ENCODE assay signal across 8 cellular contexts in the genomic region with DNA sequence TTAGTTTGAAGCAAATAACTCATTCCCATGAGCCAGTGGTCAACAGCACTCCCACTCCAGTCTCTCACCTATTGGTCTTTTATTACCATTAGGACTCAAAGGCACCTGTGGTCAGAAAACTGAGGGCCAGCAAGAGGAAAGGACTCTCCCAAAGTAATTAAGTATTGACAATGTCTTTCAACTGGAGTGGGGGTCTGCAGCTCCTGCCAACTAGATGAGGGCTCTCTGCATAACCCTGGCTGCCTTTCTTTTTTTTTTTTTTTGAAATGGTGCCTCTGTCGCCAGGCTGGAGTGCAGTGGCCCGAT. TPM values are rescaled to one million over a fixed set of nuclear protein-coding genes. Genes with fewer than 3 reads are reported as not detected.
DNase-seq lines count a peak whose midpoint lies in the region; TF ChIP-seq lines count a peak whose summit lies in the region.

No MANE protein-coding gene starts in this region.

- H3K36me3 ChIP-seq in BLaER1 treated with 17β-estradiol and CSF1 and Interleukin-3, amounts not matched to agents 10 nM and 100 nM, result peaks cover 0 to 23% (median 13%) of the 10 kb centered on the region in 11 experiments; a peak in 14 of 22 replicates
- H3K36me3 ChIP-seq in KMS-11 (ENCODE audit: insufficient read depth), result no peaks in the 10 kb centered on the region
- no peaks in the 10 kb centered on the region for H3K36me3 ChIP-seq in neural cell (ENCODE audit: insufficient read depth, low read length)

- no peak for DNase-seq in caudate nucleus (lab: John Stamatoyannopoulos, UW)
- DNase-seq in posterior vena cava (ENCODE audit: low spot score), result no peak
- DNase-seq in NCI-H510A (lab: John Stamatoyannopoulos, UW), result no peak
- DNase-seq in activated gamma-delta T cell treated with Interleukin-2 at 50 U/mL for 16 hours, result no peak
- DNase-seq in Kasumi-1 (lab: John Stamatoyannopoulos, UW), result no peak

- H3K4me3 ChIP-seq in BLaER1 treated with 17β-estradiol and CSF1 and Interleukin-3, amounts not matched to agents 10 nM and 100 nM, result peak overlapping the region in 9 of 10 experiments; percentile 81 to 94 (median 92); a peak in 8 of 20 replicates
- H3K4me3 ChIP-seq in KMS-11 (IDR thresholded peaks at IDR 0.05; ENCODE audit: insufficient read depth, low read depth, low read length), result no peak overlapping the region
- H3K4me3 ChIP-seq in neural cell (ENCODE audit: low read length), result peak overlapping the region; percentile 83

- H3K9me2 ChIP-seq in neural cell (ENCODE audit: insufficient read depth, low read length), result no peaks in the 10 kb centered on the region

- TF ChIP-seq CTCF in KMS-11 (conservative IDR thresholded peaks at IDR 0.05; ENCODE audit: low read depth, low read length) (no peak), neural cell (IDR thresholded peaks at IDR 0.05; ENCODE audit: poor library complexity, severe bottlenecking) (no peak)

- H3K79me2 ChIP-seq in KMS-11 (ENCODE audit: insufficient read depth, low read depth) (peaks cover 56% of the 10 kb centered on the region), neural cell (replicated peaks; ENCODE audit: insufficient read depth, low read length) (peaks cover 26% of the 10 kb centered on the region)

- H3K4me2 ChIP-seq in BLaER1 treated with 17β-estradiol and CSF1 and Interleukin-3, amounts not matched to agents 10 nM and 100 nM, result peak overlapping the region; percentile 5 to 69 (median 57); a peak in 20 of 22 replicates
- peak overlapping the region; percentile 99 for H3K4me2 ChIP-seq in KMS-11
- H3K4me2 ChIP-seq in neural cell (ENCODE audit: low read length), result peak overlapping the region; percentile 73

- peaks cover 0 to 9% (median 0%) of the 10 kb centered on the region in 11 experiments; a peak in 1 of 22 replicates for H3K9me3 ChIP-seq in BLaER1 treated with 17β-estradiol and CSF1 and Interleukin-3, amounts not matched to agents 10 nM and 100 nM (replicated peaks in 1 of 11)
- H3K9me3 ChIP-seq in neural cell (ENCODE audit: low read length), result no peaks in the 10 kb centered on the region

- H3F3A ChIP-seq in neural cell (ENCODE audit: insufficient read depth, low read length, poor library complexity, severe bottlenecking), result no peaks in the 10 kb centered on the region

- H3K27ac ChIP-seq in BLaER1 treated with 17β-estradiol and CSF1 and Interleukin-3, amounts not matched to agents 10 nM and 100 nM, result peak overlapping the region in 10 of 11 experiments; percentile 76 to 87 (median 82); a peak in 20 of 22 replicates
- H3K27ac ChIP-seq in KMS-11, result peak overlapping the region; percentile 89
- H3K27ac ChIP-seq in caudate nucleus (ENCODE audit: low read depth, low read length), result peak overlapping the region; percentile 81
- H3K27ac ChIP-seq in neural cell (ENCODE audit: low read length), result no peak overlapping the region

- H3K27me3 ChIP-seq in BLaER1 treated with 17β-estradiol and CSF1 and Interleukin-3, amounts not matched to agents 10 nM and 100 nM, result no peaks in the 10 kb centered on the region
- H3K27me3 ChIP-seq in KMS-11 (ENCODE audit: insufficient read depth, low read depth) (no peaks in the 10 kb centered on the region), neural cell (ENCODE audit: insufficient read depth, low read depth, low read length) (no peaks in the 10 kb centered on the region)

- H3K9ac ChIP-seq in BLaER1 treated with 17β-estradiol and CSF1 and Interleukin-3, amounts not matched to agents 10 nM and 100 nM, result peak overlapping the region in 9 of 11 experiments; percentile 79 to 89 (median 86); a peak in 15 of 22 replicates
- H3K9ac ChIP-seq in KMS-11 (peak overlapping the region; percentile 94; the same call in 1 of the 2 replicates), neural cell (ENCODE audit: low read length) (no peak overlapping the region)

- peaks cover 0 to 8% (median 0%) of the 10 kb centered on the region in 11 experiments; a peak in 2 of 22 replicates for H4K20me1 ChIP-seq in BLaER1 treated with 17β-estradiol and CSF1 and Interleukin-3, amounts not matched to agents 10 nM and 100 nM
- H4K20me1 ChIP-seq in KMS-11 (ENCODE audit: insufficient read depth) (no peaks in the 10 kb centered on the region), neural cell (ENCODE audit: insufficient read depth) (no peaks in the 10 kb centered on the region)

- TF ChIP-seq EP300 in neural cell (conservative IDR thresholded peaks at IDR 0.05; ENCODE audit: poor library complexity, severe bottlenecking), result no peak

- peak overlapping the region; percentile 96 for H2AFZ ChIP-seq in KMS-11 (ENCODE audit: low read depth)
- peak overlapping the region; percentile 83 for H2AFZ ChIP-seq in neural cell (ENCODE audit: low read depth, low read length)

- peaks cover 34 to 49% (median 46%) of the 10 kb centered on the region in 10 experiments for H3K4me1 ChIP-seq in BLaER1 treated with 17β-estradiol and CSF1 and Interleukin-3, amounts not matched to agents 10 nM and 100 nM
- H3K4me1 ChIP-seq in KMS-11 (ENCODE audit: low read depth, poor library complexity, severe bottlenecking), result peaks cover 90% of the 10 kb centered on the region

- no peak for TF ChIP-seq RAD21 in neural cell (conservative IDR thresholded peaks at IDR 0.05)

- intact Hi-C loops in posterior vena cava (cut with DNase I), result no loop called here

TF ChIP-seq in neural cell, 6 proteins besides CTCF, POLR2A, EP300 and RAD21:
- TF ChIP-seq TAF1 (IDR thresholded peaks at IDR 0.05; ENCODE audit: low read depth) (no peak), MXI1 (conservative IDR thresholded peaks at IDR 0.05; ENCODE audit: poor library complexity, severe bottlenecking) (no peak), EZH2 (IDR thresholded peaks at IDR 0.05; ENCODE audit: borderline replicate concordance, insufficient read depth, low read length, poor library complexity, severe bottlenecking) (no peak)
- TF ChIP-seq, protein P1, sequence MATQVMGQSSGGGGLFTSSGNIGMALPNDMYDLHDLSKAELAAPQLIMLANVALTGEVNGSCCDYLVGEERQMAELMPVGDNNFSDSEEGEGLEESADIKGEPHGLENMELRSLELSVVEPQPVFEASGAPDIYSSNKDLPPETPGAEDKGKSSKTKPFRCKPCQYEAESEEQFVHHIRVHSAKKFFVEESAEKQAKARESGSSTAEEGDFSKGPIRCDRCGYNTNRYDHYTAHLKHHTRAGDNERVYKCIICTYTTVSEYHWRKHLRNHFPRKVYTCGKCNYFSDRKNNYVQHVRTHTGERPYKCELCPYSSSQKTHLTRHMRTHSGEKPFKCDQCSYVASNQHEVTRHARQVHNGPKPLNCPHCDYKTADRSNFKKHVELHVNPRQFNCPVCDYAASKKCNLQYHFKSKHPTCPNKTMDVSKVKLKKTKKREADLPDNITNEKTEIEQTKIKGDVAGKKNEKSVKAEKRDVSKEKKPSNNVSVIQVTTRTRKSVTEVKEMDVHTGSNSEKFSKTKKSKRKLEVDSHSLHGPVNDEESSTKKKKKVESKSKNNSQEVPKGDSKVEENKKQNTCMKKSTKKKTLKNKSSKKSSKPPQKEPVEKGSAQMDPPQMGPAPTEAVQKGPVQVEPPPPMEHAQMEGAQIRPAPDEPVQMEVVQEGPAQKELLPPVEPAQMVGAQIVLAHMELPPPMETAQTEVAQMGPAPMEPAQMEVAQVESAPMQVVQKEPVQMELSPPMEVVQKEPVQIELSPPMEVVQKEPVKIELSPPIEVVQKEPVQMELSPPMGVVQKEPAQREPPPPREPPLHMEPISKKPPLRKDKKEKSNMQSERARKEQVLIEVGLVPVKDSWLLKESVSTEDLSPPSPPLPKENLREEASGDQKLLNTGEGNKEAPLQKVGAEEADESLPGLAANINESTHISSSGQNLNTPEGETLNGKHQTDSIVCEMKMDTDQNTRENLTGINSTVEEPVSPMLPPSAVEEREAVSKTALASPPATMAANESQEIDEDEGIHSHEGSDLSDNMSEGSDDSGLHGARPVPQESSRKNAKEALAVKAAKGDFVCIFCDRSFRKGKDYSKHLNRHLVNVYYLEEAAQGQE (IDR thresholded peaks at IDR 0.05; ENCODE audit: borderline replicate concordance), result no peak

RNA-seq across cellular contexts. Expression of gene CDK5RAP2, which starts 0.6 kb away (rescaled TPM):
- 38.4 and 43.3 TPM in 2 replicates for polyA plus RNA-seq in neural cell
- 48.5 and 52.3 TPM in 2 replicates for polyA minus RNA-seq in neural cell
- 10 to 100 TPM; 47.2 to 50.2 TPM for total RNA-seq in posterior vena cava
